15 cellular contexts compared by ENCODE assay signal in the genomic region with DNA sequence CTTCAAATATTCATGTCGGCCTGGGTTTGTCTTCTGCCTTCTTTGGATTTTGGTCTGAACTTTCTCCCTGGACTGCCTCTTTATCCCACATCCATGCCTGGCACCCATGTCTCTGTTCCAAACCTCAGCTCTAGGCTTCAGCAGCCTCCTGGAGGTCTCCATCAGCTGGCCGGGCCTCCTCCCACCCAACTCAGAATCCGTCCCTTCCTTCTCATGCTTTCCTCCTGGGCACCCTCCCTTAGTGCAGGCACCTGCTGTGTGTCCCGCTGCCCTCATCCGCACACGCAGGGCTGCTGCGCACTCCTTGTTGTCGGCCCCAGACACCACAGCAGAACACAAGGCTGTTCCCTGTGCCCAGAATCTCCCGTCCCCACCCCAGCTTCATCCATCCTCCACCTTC. TPM values are rescaled to one million over a fixed set of nuclear protein-coding genes. Genes with fewer than 3 reads are reported as not detected.
"Had no signal": no experiment of that assay in that cellular context is flagged by ENCODE, and none has a peak within 500 bp of the region (broad histone marks: within the 10 kb centered on the region; RNA-seq: fewer than 3 reads in every experiment).

No MANE protein-coding gene starts in this region.

- H3K27ac Mint-ChIP-seq: activated naive CD4-positive, alpha-beta T cell treated with anti-CD3 and anti-CD28 coated beads for 36 hours; activated T-helper 2 cell treated with anti-CD3 and anti-CD28 coated beads, Interferon-gamma antibody, Interleukin-2, Interleukin-4, amounts not matched to agents 10 μg/mL and 5 μg/mL and 100 μg/mL, durations not matched to agents 14 hours and 24 hours and 36 hours had no signal

- H3K4me3 Mint-ChIP-seq: activated naive CD4-positive, alpha-beta T cell treated with anti-CD3 and anti-CD28 coated beads for 36 hours; naive B cell had no signal

- ATAC-seq: activated CD4-positive, CD25-positive, alpha-beta regulatory T cell treated with anti-CD3 and anti-CD28 coated beads, Interleukin-2, amount 50 U/mL, for 24 hours had no signal

- H3K27ac ChIP-seq: right atrium auricular region, tibial nerve, uterus had no signal

- DNase-seq: activated naive CD4-positive, alpha-beta T cell treated with anti-CD3 and anti-CD28 coated beads for 36 hours; activated T-cell treated with anti-CD3 and anti-CD28 coated beads for 4 hours; islet precursor cell; naive B cell; nucleus accumbens; stimulated activated CD4-positive, alpha-beta T cell treated with anti-CD3 and anti-CD28 coated beads, Interleukin-15, amount 100 ng/mL, for 24 hours; stimulated activated CD4-positive, alpha-beta T cell treated with anti-CD3 and anti-CD28 coated beads, Interleukin-4, amount 100 ng/mL, for 24 hours; stimulated activated naive CD4-positive, alpha-beta T cell treated with Interleukin-2 at 50 U/mL for 16 hours; substantia nigra; uterus had no signal

- H3K9me3 ChIP-seq: right atrium auricular region, tibial nerve, uterus had no signal

- H3K27me3 ChIP-seq: right atrium auricular region, tibial nerve, uterus had no signal

- H3K9me3 Mint-ChIP-seq: activated naive CD4-positive, alpha-beta T cell treated with anti-CD3 and anti-CD28 coated beads for 36 hours had no signal

RNA-seq across cellular contexts. Expression of gene LDHD, which starts 14.0 kb away (rescaled TPM):
- total RNA-seq: activated CD8-positive, alpha-beta memory T cell treated with anti-CD3 and anti-CD28 coated beads for 36 hours had no signal
